17 cellular contexts compared by ENCODE assay signal in genomic region chr6:76992553-76992952, GRCh38.
"Had no signal": no experiment of that assay in that cellular context is flagged by ENCODE, and none has a peak within 500 bp of the region (broad histone marks: within the 10 kb centered on the region; RNA-seq: fewer than 3 reads in every experiment).

No MANE protein-coding gene starts in this region.

- H3K4me1 Mint-ChIP-seq: naive thymus-derived CD8-positive, alpha-beta T cell had no signal

- H3K4me3 ChIP-seq: esophagus squamous epithelium, heart left ventricle, pancreas, stomach had no signal

- H3K27ac ChIP-seq: esophagus squamous epithelium, heart left ventricle, pancreas, stomach had no signal

- H3K27me3 Mint-ChIP-seq: dendritic cell treated with granulocyte-macrophage colony-stimulating factor and Interleukin-4, amounts not matched to agents 40 ng/mL and 50 ng/mL, for 4 days; effector memory CD8-positive, alpha-beta T cell; naive thymus-derived CD8-positive, alpha-beta T cell; progenitor cell of endocrine pancreas had no signal

- ATAC-seq: effector memory CD8-positive, alpha-beta T cell; heart left ventricle; naive thymus-derived CD8-positive, alpha-beta T cell; pancreas; right cardiac atrium had no signal

- H3K4me3 Mint-ChIP-seq: dendritic cell treated with granulocyte-macrophage colony-stimulating factor and Interleukin-4, amounts not matched to agents 40 ng/mL and 50 ng/mL, for 4 days; effector memory CD8-positive, alpha-beta T cell; naive thymus-derived CD8-positive, alpha-beta T cell had no signal

- H3K36me3 Mint-ChIP-seq: naive thymus-derived CD8-positive, alpha-beta T cell had no signal

- H3K4me1 ChIP-seq: esophagus squamous epithelium, heart left ventricle, pancreas, stomach had no signal

- H3K27ac Mint-ChIP-seq: dendritic cell treated with granulocyte-macrophage colony-stimulating factor and Interleukin-4, amounts not matched to agents 40 ng/mL and 50 ng/mL, for 4 days; effector memory CD8-positive, alpha-beta T cell; naive thymus-derived CD8-positive, alpha-beta T cell; progenitor cell of endocrine pancreas had no signal

- DNase-seq: effector memory CD8-positive, alpha-beta T cell; esophagus squamous epithelium; foreskin fibroblast; heart left ventricle; hippocampal formation; kidney glomerular epithelial cell; naive thymus-derived CD8-positive, alpha-beta T cell; small intestine; stimulated activated CD4-positive, alpha-beta T cell treated with anti-CD3 and anti-CD28 coated beads, Interleukin-12 subunit alpha, Interleukin-12 subunit beta, amount 100 ng/mL, for 4 hours; stimulated activated naive CD4-positive, alpha-beta T cell; stomach; substantia nigra; trophoblast cell had no signal

- H3K27me3 ChIP-seq: esophagus squamous epithelium, heart left ventricle, pancreas, stomach had no signal

- H3K36me3 ChIP-seq: esophagus squamous epithelium, heart left ventricle, pancreas, stomach had no signal
